ENCODE assay signal across 24 cellular contexts in the genomic region with DNA sequence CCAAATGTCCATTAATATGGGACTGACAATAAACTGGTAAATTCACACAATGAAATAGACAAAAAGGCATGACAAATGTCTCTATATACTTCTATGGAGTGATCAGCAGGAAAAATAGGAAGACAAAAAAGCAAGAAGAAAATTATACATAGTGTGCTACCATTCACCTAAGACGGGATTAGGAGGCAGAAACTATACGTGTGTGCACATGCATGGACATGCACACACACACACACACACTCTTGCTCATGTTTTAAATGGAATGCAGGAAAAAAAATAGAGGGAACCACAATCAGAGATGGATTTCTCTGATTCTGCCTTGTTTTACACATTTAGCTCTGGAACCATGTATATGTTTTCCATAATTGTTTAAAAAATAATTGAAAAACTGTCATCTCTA.
"Had no signal": no experiment of that assay in that cellular context is flagged by ENCODE, and none has a peak within 500 bp of the region (broad histone marks: within the 10 kb centered on the region; RNA-seq: fewer than 3 reads in every experiment).

No MANE protein-coding gene starts in this region.

- DNase-seq: activated CD4-positive, alpha-beta memory T cell treated with anti-CD3 and anti-CD28 coated beads, Interleukin-2, amount 10 ng/mL, durations not matched to agents 7 days and 5 days; activated CD4-positive, alpha-beta T cell treated with anti-CD3 and anti-CD28 coated beads for 36 hours; activated CD4-positive, alpha-beta T cell treated with anti-CD3 and anti-CD28 coated beads, Interleukin-2, amount 50 U/mL, for 1 hour; activated naive CD4-positive, alpha-beta T cell treated with anti-CD3 and anti-CD28 coated beads, Interleukin-2, amount 50 U/mL, for 16 hours; activated naive CD8-positive, alpha-beta T cell treated with anti-CD3 and anti-CD28 coated beads, Interleukin-2, amount 50 U/mL, for 24 hours; amniotic stem cell; body of pancreas; Karpas-422; MM.1S; NCI-H1105; NCI-H1436; NCI-H1694 treated with DMSO at 0.1 percent for 48 hours; NCI-H2029 treated with DMSO at 0.1 percent for 48 hours; NCI-H345; NCI-H510A; NCI-H526 treated with DMSO at 0.1 percent for 48 hours; Peyer's patch; SIG-M5; T-helper 17 cell; T-helper 9 cell had no signal

- H3K27ac Mint-ChIP-seq: activated CD4-positive, alpha-beta memory T cell treated with anti-CD3 and anti-CD28 coated beads, Interleukin-2, amount 10 ng/mL, durations not matched to agents 7 days and 5 days; activated CD4-positive, alpha-beta T cell treated with anti-CD3 and anti-CD28 coated beads for 36 hours; activated naive CD8-positive, alpha-beta T cell treated with anti-CD3 and anti-CD28 coated beads, Interleukin-2, amount 50 U/mL, for 24 hours; T-helper 17 cell had no signal

- ATAC-seq: activated CD4-positive, alpha-beta T cell treated with anti-CD3 and anti-CD28 coated beads for 36 hours; activated naive CD8-positive, alpha-beta T cell treated with anti-CD3 and anti-CD28 coated beads, Interleukin-2, amount 50 U/mL, for 24 hours; body of pancreas; K562; T-helper 17 cell had no signal

- H3K4me3 ChIP-seq: ascending aorta, body of pancreas, cardiac muscle cell, K562, Peyer's patch had no signal

- H3K27me3 Mint-ChIP-seq: activated CD4-positive, alpha-beta memory T cell treated with anti-CD3 and anti-CD28 coated beads, Interleukin-2, amount 10 ng/mL, durations not matched to agents 7 days and 5 days; activated CD4-positive, alpha-beta T cell treated with anti-CD3 and anti-CD28 coated beads for 36 hours; activated naive CD8-positive, alpha-beta T cell treated with anti-CD3 and anti-CD28 coated beads, Interleukin-2, amount 50 U/mL, for 24 hours; T-helper 17 cell had no signal

- H3K9me3 Mint-ChIP-seq: activated CD4-positive, alpha-beta memory T cell treated with anti-CD3 and anti-CD28 coated beads, Interleukin-2, amount 10 ng/mL, durations not matched to agents 7 days and 5 days; activated naive CD8-positive, alpha-beta T cell treated with anti-CD3 and anti-CD28 coated beads, Interleukin-2, amount 50 U/mL, for 24 hours had no signal

- H3K27ac ChIP-seq: ascending aorta, body of pancreas, cardiac muscle cell, Peyer's patch, VCaP had no signal

- H3K4me3 Mint-ChIP-seq: activated CD4-positive, alpha-beta memory T cell treated with anti-CD3 and anti-CD28 coated beads, Interleukin-2, amount 10 ng/mL, durations not matched to agents 7 days and 5 days; activated CD4-positive, alpha-beta T cell treated with anti-CD3 and anti-CD28 coated beads for 36 hours; activated naive CD8-positive, alpha-beta T cell treated with anti-CD3 and anti-CD28 coated beads, Interleukin-2, amount 50 U/mL, for 24 hours; T-helper 17 cell had no signal
